14 cellular contexts compared by ENCODE assay signal in genomic region chr15:52095597-52096262, GRCh38.
A peak's percentile ranks its signal among the peaks of the same experiment; 100 is the strongest.
DNase-seq lines count a peak whose midpoint lies in the region; ATAC-seq and TF ChIP-seq lines count a peak whose summit lies in the region.
"Had no signal": no experiment of that assay in that cellular context is flagged by ENCODE, and none has a peak within 500 bp of the region (broad histone marks: within the 10 kb centered on the region; RNA-seq: fewer than 3 reads in every experiment).

No MANE protein-coding gene starts in this region.

- H3K9me3 Mint-ChIP-seq in nephron = no peaks in the 10 kb centered on the region

- TF ChIP-seq CTCF in AG09319 (IDR thresholded peaks at IDR 0.05; ENCODE audit: low read depth, low read length) (no peak), choroid plexus epithelial cell (conservative IDR thresholded peaks at IDR 0.05; ENCODE audit: low read depth, low read length) (no peak), nephron (IDR thresholded peaks at IDR 0.05; ENCODE audit: unreplicated experiment in 3 of 3) (no peak)

- no peaks in the 10 kb centered on the region for H3K36me3 Mint-ChIP-seq in nephron (ENCODE audit: low read depth)

- H3K27me3 Mint-ChIP-seq in nephron (ENCODE audit: low read depth) = no peaks in the 10 kb centered on the region

- no peak overlapping the region for H3K4me3 Mint-ChIP-seq in nephron

- H3K4me1 Mint-ChIP-seq in nephron = peaks cover 42% of the 10 kb centered on the region

- H3K27ac Mint-ChIP-seq in nephron = peak overlapping the region in 2 of 3 experiments; percentile 21 to 43

- no peak overlapping the region for H3K4me3 ChIP-seq in choroid plexus epithelial cell (ENCODE audit: low read depth, low read length)
- H3K4me3 ChIP-seq: BLaER1 treated with 17β-estradiol and CSF1 and Interleukin-3, amounts not matched to agents 10 nM and 100 nM; lung had no signal

- no peak for ATAC-seq in GM18873 (IDR thresholded peaks at IDR 0.05; ENCODE audit: low FRiP score, unreplicated experiment)

- DNase-seq in AG09319 (ENCODE audit: extremely low read depth, low read depth) (peak; percentile 86), NOMO-1 treated with DMSO at 0.1 percent for 48 hours (lab: John Stamatoyannopoulos, UW; ENCODE audit: unreplicated experiment) (peak; percentile 81), choroid plexus epithelial cell (ENCODE audit: low read depth) (peak; percentile 96), medulla oblongata (ENCODE audit: extremely low spot score) (no peak)
- DNase-seq in stimulated activated CD4-positive, alpha-beta T cell treated with anti-CD3 and anti-CD28 coated beads, Interleukin-12 subunit alpha, Interleukin-12 subunit beta, amount 100 ng/mL, for 4 hours = no peak
- no peak for DNase-seq in stimulated activated CD4-positive, alpha-beta T cell treated with anti-CD3 and anti-CD28 coated beads, Interleukin-4, amount 100 ng/mL, for 24 hours
- DNase-seq: activated gamma-delta T cell treated with Interleukin-2 at 50 U/mL for 16 hours; NCI-H1417; OCI-M1; stimulated activated naive CD4-positive, alpha-beta T cell had no signal

Comparison
In these comparisons a context has a peak if more than half of its experiments do, and no peak if none do; other contexts are left out.
1. DNase-seq: peak in AG09319 (single experiment), NOMO-1 treated with DMSO at 0.1 percent for 48 hours (single experiment) and choroid plexus epithelial cell (single experiment); none in medulla oblongata (single experiment), stimulated activated CD4-positive, alpha-beta T cell treated with anti-CD3 and anti-CD28 coated beads, Interleukin-12 subunit alpha, Interleukin-12 subunit beta, amount 100 ng/mL, for 4 hours (single experiment) and stimulated activated CD4-positive, alpha-beta T cell treated with anti-CD3 and anti-CD28 coated beads, Interleukin-4, amount 100 ng/mL, for 24 hours (single experiment).